In genomic region chr10:34880817-34881216, GRCh38 we compare ENCODE assay signal across 17 cellular contexts.
DNase-seq lines count a peak whose midpoint lies in the region; ATAC-seq and TF ChIP-seq lines count a peak whose summit lies in the region.
"Had no signal": no experiment of that assay in that cellular context is flagged by ENCODE, and none has a peak within 500 bp of the region (broad histone marks: within the 10 kb centered on the region; RNA-seq: fewer than 3 reads in every experiment).

No MANE protein-coding gene starts in this region.

- no peaks in the 10 kb centered on the region for H3K27me3 Mint-ChIP-seq in activated naive CD8-positive, alpha-beta T cell treated with anti-CD3 and anti-CD28 coated beads, Interleukin-2, amount 50 U/mL, for 24 hours
- H3K27me3 Mint-ChIP-seq: CD4-positive, alpha-beta T cell had no signal

- DNase-seq in EH (ENCODE audit: low read depth) (peak; percentile 79), PC-3 (peak; percentile 95), fibroblast of villous mesenchyme (ENCODE audit: low read depth) (peak; percentile 93), NCI-H82 treated with DMSO at 0.1 percent for 48 hours (lab: John Stamatoyannopoulos, UW; ENCODE audit: unreplicated experiment) (no peak)
- no peak for DNase-seq in activated effector memory CD4-positive, alpha-beta T cell treated with Interleukin-2 at 50 U/mL for 16 hours
- no peak for DNase-seq in activated naive CD8-positive, alpha-beta T cell treated with anti-CD3 and anti-CD28 coated beads, Interleukin-2, amount 50 U/mL, for 24 hours
- DNase-seq: BE2C; Caco-2; CD4-positive, alpha-beta T cell; DMS153; DMS79; H9; IMR-90 had no signal

- CTCF ChIA-PET in PC-3 (lab: Charles Lee): interaction anchor here (0.6 kb wide), 1 partner anchor 214 kb away, joined by 4 read pairs; no protein-coding TSS in a partner anchor

- H3K9ac ChIP-seq in PC-3 (ENCODE audit: low read length): peak overlapping the region; percentile 26

- no peaks in the 10 kb centered on the region for H3K79me2 ChIP-seq in PC-3 (ENCODE audit: low read length)

- no peak overlapping the region for H3K4me3 Mint-ChIP-seq in activated naive CD8-positive, alpha-beta T cell treated with anti-CD3 and anti-CD28 coated beads, Interleukin-2, amount 50 U/mL, for 24 hours
- H3K4me3 Mint-ChIP-seq: CD4-positive, alpha-beta T cell; H9 had no signal

- no peaks in the 10 kb centered on the region for H4K20me1 ChIP-seq in PC-3 (ENCODE audit: low read length)

- TF ChIP-seq CTCF in PC-3 (conservative IDR thresholded peaks at IDR 0.05; ENCODE audit: low read depth, low read length) (no peak), fibroblast of villous mesenchyme (IDR thresholded peaks at IDR 0.05; ENCODE audit: insufficient read depth, low read depth, low read length) (no peak)

- H3K27ac ChIP-seq in PC-3 (ENCODE audit: low read length): peak overlapping the region; percentile 71
- H3K27ac ChIP-seq: C4-2B, HL-60 had no signal

- no peaks in the 10 kb centered on the region for H3K9me3 ChIP-seq in PC-3 (ENCODE audit: low read length)
- H3K9me3 ChIP-seq: BE2C, Caco-2 had no signal

- H3K4me2 ChIP-seq in PC-3 (ENCODE audit: low read length): peak overlapping the region; percentile 11

- H3K27ac Mint-ChIP-seq in activated naive CD8-positive, alpha-beta T cell treated with anti-CD3 and anti-CD28 coated beads, Interleukin-2, amount 50 U/mL, for 24 hours: no peak overlapping the region
- H3K27ac Mint-ChIP-seq: CD4-positive, alpha-beta T cell; H9 had no signal

- H3K36me3 Mint-ChIP-seq in activated naive CD8-positive, alpha-beta T cell treated with anti-CD3 and anti-CD28 coated beads, Interleukin-2, amount 50 U/mL, for 24 hours (ENCODE audit: low read depth): no peaks in the 10 kb centered on the region

- no TSS peak for BruUV-seq in PC-3 (replicated peaks; lab: Mats Ljungman, UMichigan)

- no peaks in the 10 kb centered on the region for H3K9me3 Mint-ChIP-seq in activated naive CD8-positive, alpha-beta T cell treated with anti-CD3 and anti-CD28 coated beads, Interleukin-2, amount 50 U/mL, for 24 hours
- H3K9me3 Mint-ChIP-seq: CD4-positive, alpha-beta T cell; H9 had no signal

- no peaks in the 10 kb centered on the region for H3F3A ChIP-seq in PC-3 (ENCODE audit: low read length, unreplicated experiment)

- H2AFZ ChIP-seq in PC-3 (ENCODE audit: low read length): peak overlapping the region; percentile 52

- ATAC-seq in PC-3: peak; percentile 98
- ATAC-seq in activated naive CD8-positive, alpha-beta T cell treated with anti-CD3 and anti-CD28 coated beads, Interleukin-2, amount 50 U/mL, for 24 hours: no peak
- ATAC-seq: GM12878, K562 had no signal

- intact Hi-C loops in PC-3 (cut with micrococcal nuclease): loop anchor here (1.0 to 5.0 kb wide), 2 partner anchors 20 to 159 kb away; no protein-coding TSS in a partner anchor

- no peaks in the 10 kb centered on the region for H3K9me2 ChIP-seq in PC-3 (replicated peaks; ENCODE audit: low read length)

- no peaks in the 10 kb centered on the region for H3K27me3 ChIP-seq in PC-3 (ENCODE audit: low read length)
- H3K27me3 ChIP-seq: BE2C had no signal

- POLR2A ChIA-PET in PC-3 (lab: Charles Lee; ENCODE audit: unreplicated experiment): interaction anchor here (0.6 kb wide), 1 partner anchor 34 kb away, joined by 3 read pairs; no protein-coding TSS in a partner anchor

- no peaks in the 10 kb centered on the region for H3K36me3 ChIP-seq in PC-3 (ENCODE audit: low read depth, low read length)
- H3K36me3 ChIP-seq: BE2C had no signal

- no peaks in the 10 kb centered on the region for H3K4me1 Mint-ChIP-seq in activated naive CD8-positive, alpha-beta T cell treated with anti-CD3 and anti-CD28 coated beads, Interleukin-2, amount 50 U/mL, for 24 hours

- peaks cover 15% of the 10 kb centered on the region for H3K4me1 ChIP-seq in PC-3 (ENCODE audit: insufficient read depth, low read length)
- H3K4me1 ChIP-seq: BE2C had no signal

- H3K4me3 ChIP-seq in PC-3 (ENCODE audit: low read length) (no peak overlapping the region), fibroblast of villous mesenchyme (ENCODE audit: low read depth, low read length) (no peak overlapping the region)
- H3K4me3 ChIP-seq: GM12878, K562 had no signal

Comparison
In these comparisons a context has a peak if more than half of its experiments do, and no peak if none do; other contexts are left out.
1. DNase-seq: peak in EH (single experiment), PC-3 (single experiment) and fibroblast of villous mesenchyme (single experiment); none in NCI-H82 treated with DMSO at 0.1 percent for 48 hours (single experiment), activated effector memory CD4-positive, alpha-beta T cell treated with Interleukin-2 at 50 U/mL for 16 hours (single experiment) and activated naive CD8-positive, alpha-beta T cell treated with anti-CD3 and anti-CD28 coated beads, Interleukin-2, amount 50 U/mL, for 24 hours (single experiment).